8 cellular contexts compared by ENCODE assay signal in genomic region chr14:76956253-76957090, GRCh38.
A peak's percentile ranks its signal among the peaks of the same experiment; 100 is the strongest.
DNase-seq lines count a peak whose midpoint lies in the region; ATAC-seq and FAIRE-seq lines count a peak whose summit lies in the region.

No MANE protein-coding gene starts in this region.

- H3K27ac Mint-ChIP-seq in activated CD8-positive, alpha-beta memory T cell treated with anti-CD3 and anti-CD28 coated beads, Interleukin-2, amount 10 ng/mL, durations not matched to agents 7 days and 5 days = peak overlapping the region; percentile 91
- peak overlapping the region; percentile 97 to 99 for H3K27ac Mint-ChIP-seq in effector memory CD8-positive, alpha-beta T cell

- peak; percentile 85 to 93 for DNase-seq in AML-193 (lab: John Stamatoyannopoulos, UW)
- DNase-seq in HTR-8/SVneo (ENCODE audit: insufficient read length, low spot score) = peak; percentile 94
- peak; percentile 95 for DNase-seq in NOMO-1 treated with DMSO at 0.1 percent for 48 hours (lab: John Stamatoyannopoulos, UW; ENCODE audit: unreplicated experiment)
- DNase-seq in activated CD8-positive, alpha-beta memory T cell treated with anti-CD3 and anti-CD28 coated beads, Interleukin-2, amount 10 ng/mL, durations not matched to agents 7 days and 5 days = peak; percentile 95
- DNase-seq in effector memory CD8-positive, alpha-beta T cell = peak; percentile 85 to 89 (median 87)
- peak; percentile 97 for DNase-seq in mesenteric fat pad (ENCODE audit: low spot score)
- peak; percentile 83 for DNase-seq in stimulated activated CD8-positive, alpha-beta memory T cell treated with anti-CD3 and anti-CD28 coated beads, Interleukin-12 subunit alpha, Interleukin-12 subunit beta, amount 100 ng/mL, for 4 hours (ENCODE audit: low read depth)

- H3K9me3 Mint-ChIP-seq in activated CD8-positive, alpha-beta memory T cell treated with anti-CD3 and anti-CD28 coated beads, Interleukin-2, amount 10 ng/mL, durations not matched to agents 7 days and 5 days (ENCODE audit: low read depth) = no peaks in the 10 kb centered on the region
- no peaks in the 10 kb centered on the region for H3K9me3 Mint-ChIP-seq in effector memory CD8-positive, alpha-beta T cell

- no peaks in the 10 kb centered on the region for H3K36me3 Mint-ChIP-seq in activated CD8-positive, alpha-beta memory T cell treated with anti-CD3 and anti-CD28 coated beads, Interleukin-2, amount 10 ng/mL, durations not matched to agents 7 days and 5 days
- peaks cover 26% of the 10 kb centered on the region for H3K36me3 Mint-ChIP-seq in effector memory CD8-positive, alpha-beta T cell (ENCODE audit: insufficient read depth)

- peak; percentile 94 for FAIRE-seq in HTR-8/SVneo (lab: Jason Lieb, UNC)

- peak overlapping the region; percentile 70 for H3K4me3 Mint-ChIP-seq in activated CD8-positive, alpha-beta memory T cell treated with anti-CD3 and anti-CD28 coated beads, Interleukin-2, amount 10 ng/mL, durations not matched to agents 7 days and 5 days
- peak overlapping the region; percentile 76 to 85 for H3K4me3 Mint-ChIP-seq in effector memory CD8-positive, alpha-beta T cell

- ATAC-seq in GM19328 (IDR thresholded peaks at IDR 0.05; ENCODE audit: unreplicated experiment) = peak; percentile 34
- ATAC-seq in activated CD8-positive, alpha-beta memory T cell treated with anti-CD3 and anti-CD28 coated beads, Interleukin-2, amount 10 ng/mL, durations not matched to agents 7 days and 5 days = peak; percentile 67
- peak; percentile 69 for ATAC-seq in effector memory CD8-positive, alpha-beta T cell (replicated peaks)

- no peaks in the 10 kb centered on the region for H3K27me3 Mint-ChIP-seq in activated CD8-positive, alpha-beta memory T cell treated with anti-CD3 and anti-CD28 coated beads, Interleukin-2, amount 10 ng/mL, durations not matched to agents 7 days and 5 days
- H3K27me3 Mint-ChIP-seq in effector memory CD8-positive, alpha-beta T cell = no peaks in the 10 kb centered on the region

- peaks cover 74% of the 10 kb centered on the region for H3K4me1 Mint-ChIP-seq in activated CD8-positive, alpha-beta memory T cell treated with anti-CD3 and anti-CD28 coated beads, Interleukin-2, amount 10 ng/mL, durations not matched to agents 7 days and 5 days
- peaks cover 49 to 50% of the 10 kb centered on the region in 2 donors for H3K4me1 Mint-ChIP-seq in effector memory CD8-positive, alpha-beta T cell (ENCODE audit: low read depth in 2 of 2)

- CTCF ChIA-PET in activated CD8-positive, alpha-beta memory T cell treated with anti-CD3 and anti-CD28 coated beads, Interleukin-2, amount 10 ng/mL, durations not matched to agents 7 days and 5 days (lab: Charles Lee) = interaction anchor here (1.4 to 2.2 kb wide), 8 partner anchors 11 to 120 kb away, joined by 3 to 12 read pairs (median 4); no protein-coding TSS in a partner anchor

Comparison
In these comparisons a context has a peak if more than half of its experiments do, and no peak if none do; other contexts are left out.
1. Peak in every context shown above with its lines: DNase-seq and ATAC-seq.